Comparison of ENCODE assay signal across 2 cellular contexts in the genomic region with DNA sequence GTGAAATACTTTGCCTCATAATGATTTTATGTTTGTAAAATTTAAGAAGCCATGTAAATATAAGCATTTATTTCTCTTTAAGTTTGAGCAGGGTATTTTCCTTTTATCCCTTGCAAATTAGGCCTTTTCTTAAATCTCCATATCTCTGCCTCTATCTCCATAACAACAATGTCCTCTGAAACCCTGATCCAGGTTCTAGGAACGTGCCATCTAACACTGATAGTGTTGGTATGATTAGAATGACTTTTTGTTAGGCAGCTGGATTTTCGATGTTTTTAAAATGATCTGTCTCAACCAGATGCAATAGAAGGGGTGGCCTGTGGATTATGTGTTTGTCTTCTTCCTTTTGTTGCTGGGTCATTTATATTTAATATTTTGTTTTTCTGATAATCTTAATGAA.
TF ChIP-seq lines count a peak whose summit lies in the region.

No MANE protein-coding gene starts in this region.

TF ChIP-seq in A549, 52 proteins besides CTCF, POLR2A, EP300 and RAD21:
- TF ChIP-seq, protein P1, sequence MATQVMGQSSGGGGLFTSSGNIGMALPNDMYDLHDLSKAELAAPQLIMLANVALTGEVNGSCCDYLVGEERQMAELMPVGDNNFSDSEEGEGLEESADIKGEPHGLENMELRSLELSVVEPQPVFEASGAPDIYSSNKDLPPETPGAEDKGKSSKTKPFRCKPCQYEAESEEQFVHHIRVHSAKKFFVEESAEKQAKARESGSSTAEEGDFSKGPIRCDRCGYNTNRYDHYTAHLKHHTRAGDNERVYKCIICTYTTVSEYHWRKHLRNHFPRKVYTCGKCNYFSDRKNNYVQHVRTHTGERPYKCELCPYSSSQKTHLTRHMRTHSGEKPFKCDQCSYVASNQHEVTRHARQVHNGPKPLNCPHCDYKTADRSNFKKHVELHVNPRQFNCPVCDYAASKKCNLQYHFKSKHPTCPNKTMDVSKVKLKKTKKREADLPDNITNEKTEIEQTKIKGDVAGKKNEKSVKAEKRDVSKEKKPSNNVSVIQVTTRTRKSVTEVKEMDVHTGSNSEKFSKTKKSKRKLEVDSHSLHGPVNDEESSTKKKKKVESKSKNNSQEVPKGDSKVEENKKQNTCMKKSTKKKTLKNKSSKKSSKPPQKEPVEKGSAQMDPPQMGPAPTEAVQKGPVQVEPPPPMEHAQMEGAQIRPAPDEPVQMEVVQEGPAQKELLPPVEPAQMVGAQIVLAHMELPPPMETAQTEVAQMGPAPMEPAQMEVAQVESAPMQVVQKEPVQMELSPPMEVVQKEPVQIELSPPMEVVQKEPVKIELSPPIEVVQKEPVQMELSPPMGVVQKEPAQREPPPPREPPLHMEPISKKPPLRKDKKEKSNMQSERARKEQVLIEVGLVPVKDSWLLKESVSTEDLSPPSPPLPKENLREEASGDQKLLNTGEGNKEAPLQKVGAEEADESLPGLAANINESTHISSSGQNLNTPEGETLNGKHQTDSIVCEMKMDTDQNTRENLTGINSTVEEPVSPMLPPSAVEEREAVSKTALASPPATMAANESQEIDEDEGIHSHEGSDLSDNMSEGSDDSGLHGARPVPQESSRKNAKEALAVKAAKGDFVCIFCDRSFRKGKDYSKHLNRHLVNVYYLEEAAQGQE (IDR thresholded peaks at IDR 0.05) = no peak
- TF ChIP-seq NPAS2 (CRISPR knock-in tag; IDR thresholded peaks at IDR 0.05; ENCODE audit: borderline replicate concordance) (no peak), CEBPB (IDR thresholded peaks at IDR 0.05) (no peak), HOXA7 (CRISPR knock-in tag; IDR thresholded peaks at IDR 0.05) (no peak), ZNF302 (CRISPR knock-in tag; IDR thresholded peaks at IDR 0.05) (no peak), KDM1A (IDR thresholded peaks at IDR 0.05; ENCODE audit: low read depth) (no peak), ZC3H11A (IDR thresholded peaks at IDR 0.05) (no peak), BHLHE40 (IDR thresholded peaks at IDR 0.05; ENCODE audit: low read depth, low read length) (no peak), TFCP2L1 (CRISPR knock-in tag; IDR thresholded peaks at IDR 0.05) (no peak), KDM5A (IDR thresholded peaks at IDR 0.05) (no peak), JUN (IDR thresholded peaks at IDR 0.05) (no peak), EHMT2 (IDR thresholded peaks at IDR 0.05; ENCODE audit: low read depth) (no peak), ESRRA (IDR thresholded peaks at IDR 0.05; ENCODE audit: borderline replicate concordance, low read length) (no peak), SREBF2 (IDR thresholded peaks at IDR 0.05) (no peak), GATA3 (IDR thresholded peaks at IDR 0.05; ENCODE audit: borderline replicate concordance) (no peak), HEYL (CRISPR knock-in tag; IDR thresholded peaks at IDR 0.05) (no peak), HOXB5 (CRISPR knock-in tag; IDR thresholded peaks at IDR 0.05) (no peak)
- TF ChIP-seq, protein P2, sequence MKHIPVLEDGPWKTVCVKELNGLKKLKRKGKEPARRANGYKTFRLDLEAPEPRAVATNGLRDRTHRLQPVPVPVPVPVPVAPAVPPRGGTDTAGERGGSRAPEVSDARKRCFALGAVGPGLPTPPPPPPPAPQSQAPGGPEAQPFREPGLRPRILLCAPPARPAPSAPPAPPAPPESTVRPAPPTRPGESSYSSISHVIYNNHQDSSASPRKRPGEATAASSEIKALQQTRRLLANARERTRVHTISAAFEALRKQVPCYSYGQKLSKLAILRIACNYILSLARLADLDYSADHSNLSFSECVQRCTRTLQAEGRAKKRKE (CRISPR knock-in tag; IDR thresholded peaks at IDR 0.05; ENCODE audit: low read depth) = no peak

TF ChIP-seq in GM23338, 12 proteins besides CTCF, POLR2A, EP300 and RAD21 (continued from another document):
- TF ChIP-seq, protein P3, sequence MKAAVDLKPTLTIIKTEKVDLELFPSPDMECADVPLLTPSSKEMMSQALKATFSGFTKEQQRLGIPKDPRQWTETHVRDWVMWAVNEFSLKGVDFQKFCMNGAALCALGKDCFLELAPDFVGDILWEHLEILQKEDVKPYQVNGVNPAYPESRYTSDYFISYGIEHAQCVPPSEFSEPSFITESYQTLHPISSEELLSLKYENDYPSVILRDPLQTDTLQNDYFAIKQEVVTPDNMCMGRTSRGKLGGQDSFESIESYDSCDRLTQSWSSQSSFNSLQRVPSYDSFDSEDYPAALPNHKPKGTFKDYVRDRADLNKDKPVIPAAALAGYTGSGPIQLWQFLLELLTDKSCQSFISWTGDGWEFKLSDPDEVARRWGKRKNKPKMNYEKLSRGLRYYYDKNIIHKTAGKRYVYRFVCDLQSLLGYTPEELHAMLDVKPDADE (IDR thresholded peaks at IDR 0.05) = no peak
- TF ChIP-seq POLR2AphosphoS5 (IDR thresholded peaks at IDR 0.05; ENCODE audit: low read depth) = no peak
- TF ChIP-seq EZH2 (IDR thresholded peaks at IDR 0.05; ENCODE audit: low read depth, unreplicated experiment) = no peak
